ENCODE assay signal across 13 cellular contexts in genomic region chr20:52975024-52975732, GRCh38. TPM values are rescaled to one million over a fixed set of nuclear protein-coding genes. Genes with fewer than 3 reads are reported as not detected.
DNase-seq lines count a peak whose midpoint lies in the region; ATAC-seq, FAIRE-seq and TF ChIP-seq lines count a peak whose summit lies in the region.
"Had no signal": no experiment of that assay in that cellular context is flagged by ENCODE, and none has a peak within 500 bp of the region (broad histone marks: within the 10 kb centered on the region; RNA-seq: fewer than 3 reads in every experiment).

No MANE protein-coding gene starts in this region.

- peak overlapping the region; percentile 89 for H3K27ac Mint-ChIP-seq in CD4-positive, alpha-beta T cell
- H3K27ac Mint-ChIP-seq in progenitor cell of endocrine pancreas, result peak overlapping the region; percentile 12
- H3K27ac Mint-ChIP-seq: GM23338 had no signal

- peak overlapping the region; percentile 93 for H3K9ac ChIP-seq in mammary epithelial cell (ENCODE audit: insufficient read depth, low read length)

- H3K4me1 ChIP-seq in mammary epithelial cell (ENCODE audit: insufficient read depth, low read length), result peaks cover 20% of the 10 kb centered on the region

- peak overlapping the region; percentile 99 for H3K4me2 ChIP-seq in mammary epithelial cell (ENCODE audit: insufficient read depth, low read depth, low read length)
- H3K4me2 ChIP-seq: GM23338 had no signal

- intact Hi-C loops in CD4-positive, alpha-beta T cell (cut with DNase I, micrococcal nuclease), result loop anchor here in 1 of 2 experiments (10.0 kb wide), 1 partner anchor 240 kb away; no protein-coding TSS in a partner anchor
- intact Hi-C loops in mammary epithelial cell (cut with micrococcal nuclease), result loop anchor here (5.0 to 10.0 kb wide), 2 partner anchors 572 to 970 kb away; no protein-coding TSS in a partner anchor

- H3K27me3 Mint-ChIP-seq in CD4-positive, alpha-beta T cell, result peaks cover 6% of the 10 kb centered on the region
- no peaks in the 10 kb centered on the region for H3K27me3 Mint-ChIP-seq in progenitor cell of endocrine pancreas

- peak overlapping the region; percentile 58 for H2AFZ ChIP-seq in mammary epithelial cell (ENCODE audit: low read depth, low read length)
- H2AFZ ChIP-seq: GM23338 had no signal

- dilution Hi-C loops in mammary epithelial cell (cut with HindIII; ENCODE audit: low sequenced_read_pairs), result loop anchor here (25.0 kb wide), 1 partner anchor 88 kb away; no protein-coding TSS in a partner anchor

- peak in 6 of 10 experiments; percentile 12 to 33 (median 22) for DNase-seq in CD4-positive, alpha-beta T cell
- peak; percentile 63 for DNase-seq in NCI-H748 (lab: John Stamatoyannopoulos, UW; ENCODE audit: unreplicated experiment)
- peak; percentile 36 for DNase-seq in mammary epithelial cell
- DNase-seq in progenitor cell of endocrine pancreas (ENCODE audit: low spot score, unreplicated experiment), result no peak
- no peak for DNase-seq in HK-2 (ENCODE audit: unreplicated experiment)
- no peak for DNase-seq in H54 (ENCODE audit: insufficient read length, low spot score)
- DNase-seq in NCI-H526 (lab: John Stamatoyannopoulos, UW), result no peak
- DNase-seq: central memory CD4-positive, alpha-beta T cell; KG1; midbrain had no signal

- no peaks in the 10 kb centered on the region for H3K27me3 ChIP-seq in CD4-positive, alpha-beta T cell (ENCODE audit: control insufficient read depth, insufficient read depth, low read length)
- no peaks in the 10 kb centered on the region for H3K27me3 ChIP-seq in mammary epithelial cell (ENCODE audit: insufficient read depth, low read length)

- peaks cover 66% of the 10 kb centered on the region for H3K79me2 ChIP-seq in mammary epithelial cell (ENCODE audit: insufficient read depth, low read length)

- in situ Hi-C loops in mammary epithelial cell (cut with MboI; ENCODE audit: low sequenced_read_pairs in 2 of 2), result loop anchor here in 1 of 2 donors (10.0 kb wide), 2 partner anchors 190 to 230 kb away; no protein-coding TSS in a partner anchor

- H3K36me3 Mint-ChIP-seq in CD4-positive, alpha-beta T cell (ENCODE audit: low read depth), result peaks cover 29% of the 10 kb centered on the region
- no peaks in the 10 kb centered on the region for H3K36me3 Mint-ChIP-seq in progenitor cell of endocrine pancreas (ENCODE audit: insufficient read depth)

- BruUV-seq in mammary epithelial cell (replicated peaks; lab: Mats Ljungman, UMichigan), result TSS peak; percentile 4

- H3K36me3 ChIP-seq in mammary epithelial cell (ENCODE audit: insufficient read depth, low read length), result no peaks in the 10 kb centered on the region

- CTCF ChIA-PET in CD4-positive, alpha-beta T cell (lab: Charles Lee), result interaction anchor here (0.6 to 1.0 kb wide), 2 partner anchors 63 to 663 kb away, joined by 3 to 4 read pairs; no protein-coding TSS in a partner anchor
- CTCF ChIA-PET in mammary epithelial cell (lab: Charles Lee; ENCODE audit: low non-redundant PET), result no interaction called here

- no peak for TF ChIP-seq POLR2A in H54 (IDR thresholded peaks at IDR 0.05; ENCODE audit: low read depth, low read length)

- peak overlapping the region; percentile 95 for H3K4me3 Mint-ChIP-seq in CD4-positive, alpha-beta T cell
- peak overlapping the region; percentile 97 for H3K4me3 Mint-ChIP-seq in progenitor cell of endocrine pancreas (ENCODE audit: low read depth)
- H3K4me3 Mint-ChIP-seq: GM23338 had no signal

- no peak for FAIRE-seq in H54 (lab: Jason Lieb, UNC)

- no peaks in the 10 kb centered on the region for H3K9me3 ChIP-seq in CD4-positive, alpha-beta T cell (ENCODE audit: control insufficient read depth, low read length)
- H3K9me3 ChIP-seq in mammary epithelial cell (replicated peaks; ENCODE audit: insufficient read depth, low read length), result no peaks in the 10 kb centered on the region

- POLR2A ChIA-PET in CD4-positive, alpha-beta T cell (lab: Charles Lee), result interaction anchor here (0.6 to 8.1 kb wide), 9 partner anchors 18 to 663 kb away, joined by 3 to 120 read pairs (median 4); no protein-coding TSS in a partner anchor

- peaks cover 63% of the 10 kb centered on the region for H3K4me1 Mint-ChIP-seq in CD4-positive, alpha-beta T cell (ENCODE audit: low read depth)
- H3K4me1 Mint-ChIP-seq in progenitor cell of endocrine pancreas (ENCODE audit: low read depth), result peaks cover 40% of the 10 kb centered on the region

- WGBS in mammary epithelial cell (ENCODE audit: low coverage, missing lambda C conversion rate), result 1% methylated on average over 11 of the region's 11 CpGs

- H3K27ac ChIP-seq in CD4-positive, alpha-beta T cell (ENCODE audit: low read depth, low read length), result peak overlapping the region; percentile 85
- peak overlapping the region; percentile 83 for H3K27ac ChIP-seq in mammary epithelial cell (ENCODE audit: insufficient read depth, low read depth, low read length)

- TF ChIP-seq CTCF in CD4-positive, alpha-beta T cell (IDR thresholded peaks at IDR 0.05), result no peak
- TF ChIP-seq CTCF in mammary epithelial cell (conservative IDR thresholded peaks at IDR 0.05 in 1 of 2, IDR thresholded peaks at IDR 0.05 in 1 of 2; ENCODE audit: extremely low read depth in 1 of 2, insufficient read depth in 1 of 2, low read depth in 1 of 2, low read length in 2 of 2) (no peak), progenitor cell of endocrine pancreas (IDR thresholded peaks at IDR 0.05; ENCODE audit: unreplicated experiment) (no peak)

- no peaks in the 10 kb centered on the region for H3K9me3 Mint-ChIP-seq in CD4-positive, alpha-beta T cell
- H3K9me3 Mint-ChIP-seq in progenitor cell of endocrine pancreas (ENCODE audit: low read depth), result no peaks in the 10 kb centered on the region
- H3K9me3 Mint-ChIP-seq: GM23338 had no signal

- peak overlapping the region; percentile 82 to 92 (median 85) for H3K4me3 ChIP-seq in mammary epithelial cell (replicated peaks in 1 of 3; ENCODE audit: insufficient read depth in 1 of 3, low read depth in 2 of 3, low read length in 3 of 3)
- H3K4me3 ChIP-seq: GM23338 had no signal

- H4K20me1 ChIP-seq in mammary epithelial cell (ENCODE audit: insufficient read depth, low read length), result no peaks in the 10 kb centered on the region

- ATAC-seq in CD4-positive, alpha-beta T cell (ENCODE audit: poor library complexity), result peak; percentile 16
- no peak for ATAC-seq in HG03095 (IDR thresholded peaks at IDR 0.05; ENCODE audit: unreplicated experiment)
- ATAC-seq: GM23338 had no signal

RNA-seq across cellular contexts. Expression of gene TSHZ2, which starts 3.0 kb away (rescaled TPM):
- total RNA-seq in CD4-positive, alpha-beta T cell, result 10 to 100 TPM; 26.1 to 27.4 TPM
- total RNA-seq in mammary epithelial cell (10 to 100 TPM; 10.0 to 11.5 TPM), progenitor cell of endocrine pancreas (22.9 and 24.1 TPM in 2 replicates)
- polyA plus RNA-seq in mammary epithelial cell, result 4.0 TPM
- 11.8 TPM for polyA minus RNA-seq in mammary epithelial cell
- total RNA-seq: SK-MEL-5 had no signal

Comparison
In these comparisons a context has a peak if more than half of its experiments do, and no peak if none do; other contexts are left out.
1. DNase-seq: peak in CD4-positive, alpha-beta T cell (6 of 10), NCI-H748 (single experiment) and mammary epithelial cell (single experiment); none in progenitor cell of endocrine pancreas (single experiment), HK-2 (single experiment), H54 (single experiment) and NCI-H526 (0 of 2).